ENCODE assay signal across 8 cellular contexts in the genomic region with DNA sequence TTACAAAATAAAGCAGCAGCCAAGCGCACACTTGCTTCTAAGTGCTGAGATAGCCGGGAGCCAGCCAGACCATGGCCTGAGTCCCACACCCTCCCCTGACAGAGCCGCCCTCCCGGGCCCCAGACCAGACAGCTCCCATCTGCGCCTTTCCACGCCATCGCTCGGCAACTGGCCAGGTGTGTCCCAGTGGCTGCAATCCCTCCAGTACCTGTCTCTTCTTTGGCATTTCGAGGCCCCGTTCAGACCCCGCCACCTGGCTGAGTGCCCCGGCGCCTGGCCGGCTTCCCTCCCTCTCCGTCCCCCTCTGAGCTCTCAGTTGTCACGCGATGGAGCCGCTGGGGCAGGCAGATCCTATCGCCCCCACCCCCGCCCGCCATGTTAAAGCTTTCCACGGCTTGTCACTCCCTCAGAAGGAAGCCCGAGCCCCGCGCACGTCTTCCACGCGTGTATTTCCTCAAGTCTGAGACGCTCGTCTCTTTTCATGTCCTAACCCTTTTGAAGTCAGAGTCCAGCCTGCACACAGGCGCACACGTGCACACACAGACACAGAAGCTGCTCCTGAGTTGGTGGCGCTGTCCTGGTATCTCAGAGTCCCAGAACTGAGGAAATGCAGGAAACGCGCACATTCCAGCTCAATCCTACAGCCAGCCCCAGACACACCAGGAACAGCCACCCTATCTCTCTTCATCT. TPM values are rescaled to one million over a fixed set of nuclear protein-coding genes. Genes with fewer than 3 reads are reported as not detected.
DNase-seq lines count a peak whose midpoint lies in the region; ATAC-seq, FAIRE-seq and TF ChIP-seq lines count a peak whose summit lies in the region.

No MANE protein-coding gene starts in this region.

- peaks cover 15% of the 10 kb centered on the region for H3K36me3 Mint-ChIP-seq in activated CD4-positive, alpha-beta T cell treated with anti-CD3 and anti-CD28 coated beads, Interleukin-2, amount 10 ng/mL, durations not matched to agents 7 days and 5 days (ENCODE audit: low read depth)

- H3K36me3 ChIP-seq in heart left ventricle: peaks cover 0 to 38% (median 33%) of the 10 kb centered on the region in 9 donors

- H3K27ac Mint-ChIP-seq in activated CD4-positive, alpha-beta T cell treated with anti-CD3 and anti-CD28 coated beads, Interleukin-2, amount 10 ng/mL, durations not matched to agents 7 days and 5 days: no peak overlapping the region

- no peaks in the 10 kb centered on the region for H3K27me3 Mint-ChIP-seq in activated CD4-positive, alpha-beta T cell treated with anti-CD3 and anti-CD28 coated beads, Interleukin-2, amount 10 ng/mL, durations not matched to agents 7 days and 5 days

- POLR2A ChIA-PET in activated CD4-positive, alpha-beta T cell treated with anti-CD3 and anti-CD28 coated beads, Interleukin-2, amount 10 ng/mL, durations not matched to agents 7 days and 5 days (lab: Charles Lee): no interaction called here

- FAIRE-seq in H54 (lab: Jason Lieb, UNC): no peak

- peak overlapping the region; percentile 87 for H3K27ac ChIP-seq in adipose tissue (ENCODE audit: low read depth, low read length)
- peak overlapping the region; percentile 81 to 95 (median 88) for H3K27ac ChIP-seq in heart left ventricle

- peak overlapping the region in 10 of 12 donors; percentile 9 to 50 (median 38) for H3K4me3 ChIP-seq in heart left ventricle

- CTCF ChIA-PET in activated CD4-positive, alpha-beta T cell treated with anti-CD3 and anti-CD28 coated beads, Interleukin-2, amount 10 ng/mL, durations not matched to agents 7 days and 5 days (lab: Charles Lee): interaction anchor here (0.5 to 1.5 kb wide), 3 partner anchors 29 to 356 kb away, joined by 3 to 5 read pairs (median 3); no protein-coding TSS in a partner anchor

- H3K9me3 ChIP-seq in heart left ventricle: no peaks in the 10 kb centered on the region

- peak in 3 of 12 donors; percentile 25 to 33 (median 31) for TF ChIP-seq CTCF in heart left ventricle (IDR thresholded peaks at IDR 0.05)

- ATAC-seq in heart left ventricle (peak; percentile 85 to 89 (median 86)), HG03354 (IDR thresholded peaks at IDR 0.05; ENCODE audit: poor library complexity, severe bottlenecking, unreplicated experiment) (no peak)

- WGBS in adipose tissue, 3 donors: 13 to 34% (median 21%) methylated on average over 35 of the region's 35 CpGs
- WGBS in heart left ventricle, 4 donors: 7 to 19% (median 11%) methylated on average over 31 to 35 of the region's 35 CpGs

- no peaks in the 10 kb centered on the region for H3K9me3 Mint-ChIP-seq in activated CD4-positive, alpha-beta T cell treated with anti-CD3 and anti-CD28 coated beads, Interleukin-2, amount 10 ng/mL, durations not matched to agents 7 days and 5 days

- intact Hi-C loops in heart left ventricle (cut with DNase I) (loop anchor here in 8 of 10 donors (2.0 to 10.0 kb wide), 4 partner anchors 29 to 47 kb away; no protein-coding TSS in a partner anchor), posterior vena cava (cut with DNase I) (no loop called here)

- no peak for TF ChIP-seq POLR2A in heart left ventricle (IDR thresholded peaks at IDR 0.05)
- TF ChIP-seq POLR2A in H54 (IDR thresholded peaks at IDR 0.05; ENCODE audit: low read depth, low read length): no peak

- no peaks in the 10 kb centered on the region for H3K27me3 ChIP-seq in heart left ventricle

- no peak overlapping the region for H3K4me3 Mint-ChIP-seq in activated CD4-positive, alpha-beta T cell treated with anti-CD3 and anti-CD28 coated beads, Interleukin-2, amount 10 ng/mL, durations not matched to agents 7 days and 5 days

- H3K4me1 Mint-ChIP-seq in activated CD4-positive, alpha-beta T cell treated with anti-CD3 and anti-CD28 coated beads, Interleukin-2, amount 10 ng/mL, durations not matched to agents 7 days and 5 days: peaks cover 25% of the 10 kb centered on the region

- DNase-seq in GM04504 (ENCODE audit: low read depth) (peak; percentile 70), heart left ventricle (peak; percentile 86 to 95 (median 94)), posterior vena cava (ENCODE audit: low spot score) (peak; percentile 94), NCI-H1694 treated with DMSO at 0.1 percent for 48 hours (lab: John Stamatoyannopoulos, UW) (no peak), H54 (ENCODE audit: insufficient read length, low spot score) (no peak)
- no peak for DNase-seq in activated CD4-positive, alpha-beta T cell treated with anti-CD3 and anti-CD28 coated beads, Interleukin-2, amount 10 ng/mL, durations not matched to agents 7 days and 5 days

- peaks cover 42 to 76% (median 65%) of the 10 kb centered on the region in 12 donors for H3K4me1 ChIP-seq in heart left ventricle

RNA-seq across cellular contexts. Expression of a gene that starts 7.9 kb away (rescaled TPM):
- polyA plus RNA-seq in adipose tissue (10 to 100 TPM; 19.3 to 41.7 (median 37.5) TPM), heart left ventricle (10 to 100 TPM; 17.8 to 38.2 TPM)
- total RNA-seq in heart left ventricle (10 to 100 TPM; 21.0 to 45.9 (median 34.9) TPM), posterior vena cava (10 to 100 TPM; 49.2 to 52.0 TPM)
- total RNA-seq in activated CD4-positive, alpha-beta T cell treated with anti-CD3 and anti-CD28 coated beads, Interleukin-2, amount 10 ng/mL, durations not matched to agents 7 days and 5 days: 10 to 100 TPM; 38.4 to 46.5 TPM

Comparison
In these comparisons a context has a peak if more than half of its experiments do, and no peak if none do; other contexts are left out.
1. DNase-seq: peak in GM04504 (single experiment), heart left ventricle (5 of 5) and posterior vena cava (single experiment); none in NCI-H1694 treated with DMSO at 0.1 percent for 48 hours (single experiment), activated CD4-positive, alpha-beta T cell treated with anti-CD3 and anti-CD28 coated beads, Interleukin-2, amount 10 ng/mL, durations not matched to agents 7 days and 5 days (single experiment) and H54 (single experiment).
2. intact Hi-C loops: an anchor here in heart left ventricle (2.0 to 10.0 kb wide); none called in posterior vena cava.